In genomic region chr17:74430706-74431567, GRCh38 we compare ENCODE assay signal across 8 cellular contexts. TPM values are rescaled to one million over a fixed set of nuclear protein-coding genes. Genes with fewer than 3 reads are reported as not detected.
DNase-seq lines count a peak whose midpoint lies in the region; ATAC-seq and TF ChIP-seq lines count a peak whose summit lies in the region.

No MANE protein-coding gene starts in this region.

- no peak for TF ChIP-seq CTCF in esophagus squamous epithelium (IDR thresholded peaks at IDR 0.05)

- peak; percentile 56 for DNase-seq in Ammon's horn (ENCODE audit: low spot score)
- no peak for DNase-seq in SK-N-MC (ENCODE audit: low read depth, low spot score)
- no peak for DNase-seq in esophagus squamous epithelium (lab: John Stamatoyannopoulos, UW)
- DNase-seq in aorta, result peak; percentile 89 to 94

- ATAC-seq in GM18868 (IDR thresholded peaks at IDR 0.05; ENCODE audit: unreplicated experiment), result peak; percentile 56
- ATAC-seq in aorta (ENCODE audit: low FRiP score), result peak; percentile 86
- ATAC-seq in GM19351 (IDR thresholded peaks at IDR 0.05; ENCODE audit: unreplicated experiment), result no peak

- H3K27me3 ChIP-seq in esophagus squamous epithelium, result peaks cover 0 to 54% (median 0%) of the 10 kb centered on the region in 4 donors
- H3K27me3 ChIP-seq in muscle layer of colon (ENCODE audit: control insufficient read depth in 1 of 2, insufficient read depth in 2 of 2, low read length in 2 of 2), result no peaks in the 10 kb centered on the region
- no peaks in the 10 kb centered on the region for H3K27me3 ChIP-seq in aorta (ENCODE audit: control insufficient read depth in 1 of 2, insufficient read depth in 2 of 2, low read length in 1 of 2)

- peak overlapping the region; percentile 78 for H3K4me3 ChIP-seq in SK-N-MC
- H3K4me3 ChIP-seq in esophagus squamous epithelium, result peak overlapping the region; percentile 55 to 84 (median 65)
- H3K4me3 ChIP-seq in muscle layer of colon (ENCODE audit: low read depth in 1 of 2, low read length in 2 of 2), result peak overlapping the region; percentile 50 to 62
- H3K4me3 ChIP-seq in aorta (ENCODE audit: low read length in 2 of 2), result peak overlapping the region; percentile 54 to 84

- H3K36me3 ChIP-seq in SK-N-MC (ENCODE audit: insufficient read depth, low read length) (no peaks in the 10 kb centered on the region), esophagus squamous epithelium (no peaks in the 10 kb centered on the region), muscle layer of colon (ENCODE audit: insufficient read depth, low read length) (no peaks in the 10 kb centered on the region), aorta (ENCODE audit: control insufficient read depth in 1 of 2, insufficient read depth in 2 of 2, low read length in 1 of 2) (no peaks in the 10 kb centered on the region)

- 0 to 1% methylated on average over 9 to 35 of the region's 67 CpGs for WGBS in esophagus squamous epithelium, 2 donors
- 0% methylated on average over 67 of the region's 67 CpGs for WGBS in aorta, 2 donors

- peak overlapping the region; percentile 31 to 86 (median 70) for H3K4me3 Mint-ChIP-seq in IgD-negative memory B cell

- H3K27ac ChIP-seq in SK-N-MC, result no peak overlapping the region
- peak overlapping the region; percentile 87 to 93 (median 92) for H3K27ac ChIP-seq in esophagus squamous epithelium
- H3K27ac ChIP-seq in muscle layer of colon (ENCODE audit: low read depth, low read length), result peak overlapping the region; percentile 92
- H3K27ac ChIP-seq in aorta (ENCODE audit: low read depth in 1 of 2, low read length in 2 of 2), result peak overlapping the region; percentile 73 to 91

- H3K4me1 Mint-ChIP-seq in IgD-negative memory B cell, result peaks cover 2 to 12% (median 5%) of the 10 kb centered on the region in 3 donors

- TF ChIP-seq POLR2A in esophagus squamous epithelium (IDR thresholded peaks at IDR 0.05), result peak in 2 of 4 donors; percentile 18 to 47

- peak overlapping the region in 2 of 3 donors; percentile 47 to 56 for H3K27ac Mint-ChIP-seq in IgD-negative memory B cell

- H3K4me1 ChIP-seq in esophagus squamous epithelium (peaks cover 27 to 78% (median 37%) of the 10 kb centered on the region in 3 donors), muscle layer of colon (ENCODE audit: insufficient read depth, low read length) (peaks cover 9% of the 10 kb centered on the region), aorta (ENCODE audit: control insufficient read depth in 1 of 2, insufficient read depth in 2 of 2, low read length in 2 of 2) (no peaks in the 10 kb centered on the region)

- H3K9ac ChIP-seq in SK-N-MC (ENCODE audit: insufficient read length) (no peak overlapping the region), muscle layer of colon (ENCODE audit: low read length) (peak overlapping the region; percentile 61)

- H3K9me3 ChIP-seq in SK-N-MC (ENCODE audit: low read depth, low read length), result no peaks in the 10 kb centered on the region
- H3K9me3 ChIP-seq in esophagus squamous epithelium, result no peaks in the 10 kb centered on the region
- no peaks in the 10 kb centered on the region for H3K9me3 ChIP-seq in muscle layer of colon (ENCODE audit: low read length)
- no peaks in the 10 kb centered on the region for H3K9me3 ChIP-seq in aorta (ENCODE audit: control insufficient read depth, low read length)

- no peaks in the 10 kb centered on the region for H3K36me3 Mint-ChIP-seq in IgD-negative memory B cell

- peaks cover 48% of the 10 kb centered on the region for H3K27me3 Mint-ChIP-seq in IgD-negative memory B cell

- intact Hi-C loops in esophagus squamous epithelium (cut with DNase I), result no loop called here
- intact Hi-C loops in aorta (cut with DNase I), result loop anchor here in 1 of 2 donors (2.0 kb wide), 2 partner anchors 16 to 24 kb away; no protein-coding TSS in a partner anchor

- peaks cover 0 to under 1% (median 0%) of the 10 kb centered on the region in 3 donors for H3K9me3 Mint-ChIP-seq in IgD-negative memory B cell

RNA-seq across cellular contexts. Expression of gene GPRC5C, which starts 1.0 kb away (rescaled TPM):
- 0.18 TPM for polyA plus RNA-seq in IgD-negative memory B cell
- total RNA-seq in esophagus squamous epithelium, result 10 to 100 TPM in 2 of 4 donors, 1 to 10 TPM in 2; 6.3 to 21.6 (median 11.7) TPM
- total RNA-seq in aorta, result 10 to 100 TPM; 43.6 to 51.7 TPM
- polyA plus RNA-seq in aorta, result 10 to 100 TPM; 31.6 to 59.4 TPM

RNA-seq across cellular contexts. Expression of gene CD300A, which starts 35.5 kb away (rescaled TPM):
- polyA plus RNA-seq in IgD-negative memory B cell (28.0 TPM), aorta (1 to 10 TPM; 2.6 to 9.1 TPM)
- total RNA-seq in esophagus squamous epithelium (10 to 100 TPM in 1 of 4 donors, 1 to 10 TPM in 2, under 1 TPM in 1; 0.88 to 19.6 (median 2.8) TPM), aorta (10 to 100 TPM; 10.3 to 10.4 TPM)

Comparison
In these comparisons a context has a peak if more than half of its experiments do, and no peak if none do; other contexts are left out.
1. DNase-seq: peak in Ammon's horn (single experiment) and aorta (2 of 2); none in SK-N-MC (single experiment) and esophagus squamous epithelium (single experiment).
2. Peak in every context shown above with its lines, with median percentiles within 50 percentile points of each other: H3K4me3 ChIP-seq.